Comparison of ENCODE assay signal across 8 cellular contexts in genomic region chr7:100469227-100470044, GRCh38. TPM values are rescaled to one million over a fixed set of nuclear protein-coding genes. Genes with fewer than 3 reads are reported as not detected.
DNase-seq lines count a peak whose midpoint lies in the region; ATAC-seq, FAIRE-seq and TF ChIP-seq lines count a peak whose summit lies in the region.

No MANE protein-coding gene starts in this region.

- peaks cover 52% of the 10 kb centered on the region for H3K36me3 ChIP-seq in CD4-positive, CD25-positive, alpha-beta regulatory T cell (ENCODE audit: control insufficient read depth, insufficient read depth, low read length)

- no peak overlapping the region for H3K27ac ChIP-seq in CD4-positive, CD25-positive, alpha-beta regulatory T cell (ENCODE audit: insufficient read depth, low read length, poor library complexity, severe bottlenecking)

- no peaks in the 10 kb centered on the region for H3K27me3 ChIP-seq in CD4-positive, CD25-positive, alpha-beta regulatory T cell (ENCODE audit: control insufficient read depth, insufficient read depth, low read length)

- H3K4me3 ChIP-seq in CD4-positive, CD25-positive, alpha-beta regulatory T cell (ENCODE audit: low read depth, low read length): no peak overlapping the region

- H3K36me3 Mint-ChIP-seq in CD4-positive, CD25-positive, alpha-beta regulatory T cell: peaks cover 7% of the 10 kb centered on the region
- H3K36me3 Mint-ChIP-seq in WTC11 (no peaks in the 10 kb centered on the region), MCF 10A (ENCODE audit: insufficient read depth, unreplicated experiment) (peaks cover 16% of the 10 kb centered on the region)

- peak overlapping the region in 2 of 3 donors; percentile 36 to 60 for H3K27ac Mint-ChIP-seq in CD4-positive, CD25-positive, alpha-beta regulatory T cell
- H3K27ac Mint-ChIP-seq in WTC11 (no peak overlapping the region), MCF 10A (ENCODE audit: low read depth, unreplicated experiment) (no peak overlapping the region)

- peak; percentile 97 for TF ChIP-seq CTCF in WTC11 (IDR thresholded peaks at IDR 0.05)
- TF ChIP-seq CTCF in MCF 10A (IDR thresholded peaks at IDR 0.05; ENCODE audit: unreplicated experiment): peak; percentile 94

- POLR2A ChIA-PET in WTC11 (lab: Charles Lee) (interaction anchor here (0.7 to 1.2 kb wide), 4 partner anchors 10 to 70 kb away, joined by 3 to 4 read pairs (median 4); partner anchors contain the start of genes TSC22D4 and ZCWPW1), MCF 10A (lab: Yijun Ruan, JAX) (interaction anchor here (0.6 to 1.1 kb wide), 4 partner anchors 10 to 139 kb away, joined by 3 read pairs; partner anchors contain the start of gene TSC22D4)

- no peak for TF ChIP-seq POLR2A in H54 (IDR thresholded peaks at IDR 0.05; ENCODE audit: low read depth, low read length)

- H3K27me3 Mint-ChIP-seq in CD4-positive, CD25-positive, alpha-beta regulatory T cell: no peaks in the 10 kb centered on the region
- H3K27me3 Mint-ChIP-seq in WTC11 (ENCODE audit: low read depth) (no peaks in the 10 kb centered on the region), MCF 10A (ENCODE audit: insufficient read depth, unreplicated experiment) (no peaks in the 10 kb centered on the region)

- no peaks in the 10 kb centered on the region for H3K9me3 ChIP-seq in CD4-positive, CD25-positive, alpha-beta regulatory T cell (ENCODE audit: control insufficient read depth in 2 of 2, low read length in 2 of 2)

- H3K4me1 ChIP-seq in CD4-positive, CD25-positive, alpha-beta regulatory T cell (ENCODE audit: control insufficient read depth, insufficient read depth, low read length, poor library complexity, severe bottlenecking): peaks cover 26% of the 10 kb centered on the region

- peak; percentile 72 to 77 (median 74) for DNase-seq in CD4-positive, CD25-positive, alpha-beta regulatory T cell
- DNase-seq in H54 (ENCODE audit: insufficient read length, low spot score) (peak; percentile 85), NCI-H2107 treated with DMSO at 0.1 percent for 48 hours (lab: John Stamatoyannopoulos, UW; ENCODE audit: unreplicated experiment) (peak; percentile 41), WTC11 (ENCODE audit: low spot score) (peak; percentile 95), MCF 10A (ENCODE audit: unreplicated experiment) (peak; percentile 64), inferior parietal cortex (ENCODE audit: extremely low spot score) (peak; percentile 86)
- DNase-seq in stimulated activated CD4-positive, alpha-beta T cell treated with anti-CD3 and anti-CD28 coated beads, Interleukin-15, amount 100 ng/mL, for 1 hour (ENCODE audit: low read depth in 1 of 2, low spot score in 1 of 2): peak; percentile 68 to 80

- ATAC-seq in CD4-positive, CD25-positive, alpha-beta regulatory T cell (ENCODE audit: low read depth in 2 of 2): peak; percentile 80 to 87
- peak; percentile 85 for ATAC-seq in WTC11
- no peak for ATAC-seq in GM21825 (IDR thresholded peaks at IDR 0.05; ENCODE audit: unreplicated experiment)

- no peaks in the 10 kb centered on the region for H3K9me3 Mint-ChIP-seq in CD4-positive, CD25-positive, alpha-beta regulatory T cell
- H3K9me3 Mint-ChIP-seq in WTC11 (no peaks in the 10 kb centered on the region), MCF 10A (ENCODE audit: unreplicated experiment) (no peaks in the 10 kb centered on the region)

- peak overlapping the region in 1 of 4 donors; percentile 35 for H3K4me3 Mint-ChIP-seq in CD4-positive, CD25-positive, alpha-beta regulatory T cell
- H3K4me3 Mint-ChIP-seq in WTC11: no peak overlapping the region
- no peak overlapping the region for H3K4me3 Mint-ChIP-seq in MCF 10A (ENCODE audit: unreplicated experiment)

- peaks cover 0 to 45% (median 16%) of the 10 kb centered on the region in 4 donors for H3K4me1 Mint-ChIP-seq in CD4-positive, CD25-positive, alpha-beta regulatory T cell
- H3K4me1 Mint-ChIP-seq in WTC11 (peaks cover 13% of the 10 kb centered on the region; the same call in 1 of the 2 replicates), MCF 10A (ENCODE audit: insufficient read depth, unreplicated experiment) (peaks cover 5% of the 10 kb centered on the region)

- no peak for FAIRE-seq in H54 (lab: Jason Lieb, UNC)

- BruUV-seq in MCF 10A (replicated peaks; lab: Mats Ljungman, UMichigan): no TSS peak

- CTCF ChIA-PET in WTC11 (lab: Charles Lee) (interaction anchor here (0.5 to 3.3 kb wide), 49 partner anchors 9 to 420 kb away, joined by 3 to 82 read pairs (median 4); partner anchors contain the start of genes AGFG2, FBXO24, LAMTOR4 and LRCH4), MCF 10A (lab: Yijun Ruan, JAX) (interaction anchor here (0.6 to 4.2 kb wide), 39 partner anchors 8 to 1014 kb away, joined by 3 to 95 read pairs (median 4); partner anchors contain the start of genes FBXO24, NYAP1, POP7 and SRRT)

- intact Hi-C loops in MCF 10A (cut with micrococcal nuclease): loop anchor here (1.0 to 5.0 kb wide), 2 partner anchors 90 to 223 kb away; partner anchors contain the start of gene GIGYF1

TF ChIP-seq in WTC11, 78 proteins besides CTCF, POLR2A, EP300 and RAD21:
- TF ChIP-seq, protein P1, sequence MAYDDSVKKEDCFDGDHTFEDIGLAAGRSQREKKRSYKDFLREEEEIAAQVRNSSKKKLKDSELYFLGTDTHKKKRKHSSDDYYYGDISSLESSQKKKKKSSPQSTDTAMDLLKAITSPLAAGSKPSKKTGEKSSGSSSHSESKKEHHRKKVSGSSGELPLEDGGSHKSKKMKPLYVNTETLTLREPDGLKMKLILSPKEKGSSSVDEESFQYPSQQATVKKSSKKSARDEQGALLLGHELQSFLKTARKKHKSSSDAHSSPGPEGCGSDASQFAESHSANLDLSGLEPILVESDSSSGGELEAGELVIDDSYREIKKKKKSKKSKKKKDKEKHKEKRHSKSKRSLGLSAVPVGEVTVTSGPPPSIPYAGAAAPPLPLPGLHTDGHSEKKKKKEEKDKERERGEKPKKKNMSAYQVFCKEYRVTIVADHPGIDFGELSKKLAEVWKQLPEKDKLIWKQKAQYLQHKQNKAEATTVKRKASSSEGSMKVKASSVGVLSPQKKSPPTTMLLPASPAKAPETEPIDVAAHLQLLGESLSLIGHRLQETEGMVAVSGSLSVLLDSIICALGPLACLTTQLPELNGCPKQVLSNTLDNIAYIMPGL (CRISPR knock-in tag; IDR thresholded peaks at IDR 0.05): peak; percentile 33; the same call in 1 of the 2 replicates
- no peak for TF ChIP-seq CBFB (CRISPR knock-in tag; IDR thresholded peaks at IDR 0.05; ENCODE audit: low read depth)

RNA-seq across cellular contexts. Expression of gene SPACDR, which starts 5.4 kb away (rescaled TPM):
- 3.7 TPM for total RNA-seq in CD4-positive, CD25-positive, alpha-beta regulatory T cell
- polyA plus RNA-seq in CD4-positive, CD25-positive, alpha-beta regulatory T cell: under 1 TPM in 2 of 4 donors, not detected in 2; 0.32 TPM
- total RNA-seq in WTC11 (2021): 0.33 to 0.48 TPM (median 0.39 TPM) in 3 replicates
- 0.49 and 0.74 TPM in 2 replicates for total RNA-seq in MCF 10A (2022)

RNA-seq across cellular contexts. Expression of gene TSC22D4, which starts 9.6 kb away (rescaled TPM):
- 113 TPM for total RNA-seq in CD4-positive, CD25-positive, alpha-beta regulatory T cell
- 10 to 100 TPM; 22.2 to 35.8 (median 33.4) TPM for polyA plus RNA-seq in CD4-positive, CD25-positive, alpha-beta regulatory T cell
- 27.5 to 34.5 TPM (median 29.7 TPM) in 3 replicates for total RNA-seq in WTC11 (2021)
- total RNA-seq in MCF 10A (2022): 36.0 and 43.8 TPM in 2 replicates

RNA-seq across cellular contexts. Expression of gene NYAP1, which starts 14.3 kb away (rescaled TPM):
- total RNA-seq in CD4-positive, CD25-positive, alpha-beta regulatory T cell: 0.89 TPM
- not detected for polyA plus RNA-seq in CD4-positive, CD25-positive, alpha-beta regulatory T cell
- total RNA-seq in WTC11 (2021): 6.2 to 7.6 TPM (median 6.7 TPM) in 3 replicates
- 0.21 TPM in 1 of 2 replicates, not detected in the other for total RNA-seq in MCF 10A (2022)

RNA-seq across cellular contexts. Expression of gene PPP1R35, which starts 33.1 kb away (rescaled TPM):
- total RNA-seq in CD4-positive, CD25-positive, alpha-beta regulatory T cell: 52.8 TPM
- polyA plus RNA-seq in CD4-positive, CD25-positive, alpha-beta regulatory T cell: 10 to 100 TPM; 42.3 to 72.2 (median 49.4) TPM
- total RNA-seq in WTC11 (2021) (85.9 to 90.8 TPM (median 88.3 TPM) in 3 replicates), MCF 10A (2022) (38.5 and 45.3 TPM in 2 replicates)

RNA-seq across cellular contexts. Expression of gene MEPCE, which starts 39.8 kb away (rescaled TPM):
- total RNA-seq in CD4-positive, CD25-positive, alpha-beta regulatory T cell: 73.1 TPM
- polyA plus RNA-seq in CD4-positive, CD25-positive, alpha-beta regulatory T cell: 10 to 100 TPM; 10.2 to 15.9 (median 13.5) TPM
- total RNA-seq in WTC11 (2021) (41.9 to 49.6 TPM (median 47.7 TPM) in 3 replicates), MCF 10A (2022) (42.8 and 59.9 TPM in 2 replicates)

Comparison
In these comparisons a context has a peak if more than half of its experiments do, and no peak if none do; other contexts are left out.
1. DNase-seq: peak in every context shown above with its lines; median percentile 95 in WTC11; 86 in inferior parietal cortex; 85 in H54; 74 in CD4-positive, CD25-positive, alpha-beta regulatory T cell; 74 in stimulated activated CD4-positive, alpha-beta T cell treated with anti-CD3 and anti-CD28 coated beads, Interleukin-15, amount 100 ng/mL, for 1 hour; 64 in MCF 10A; 41 in NCI-H2107 treated with DMSO at 0.1 percent for 48 hours.
2. H3K27ac Mint-ChIP-seq: peak in CD4-positive, CD25-positive, alpha-beta regulatory T cell (2 of 3); none in WTC11 (single experiment) and MCF 10A (single experiment).